8 cellular contexts compared by ENCODE assay signal in the genomic region with DNA sequence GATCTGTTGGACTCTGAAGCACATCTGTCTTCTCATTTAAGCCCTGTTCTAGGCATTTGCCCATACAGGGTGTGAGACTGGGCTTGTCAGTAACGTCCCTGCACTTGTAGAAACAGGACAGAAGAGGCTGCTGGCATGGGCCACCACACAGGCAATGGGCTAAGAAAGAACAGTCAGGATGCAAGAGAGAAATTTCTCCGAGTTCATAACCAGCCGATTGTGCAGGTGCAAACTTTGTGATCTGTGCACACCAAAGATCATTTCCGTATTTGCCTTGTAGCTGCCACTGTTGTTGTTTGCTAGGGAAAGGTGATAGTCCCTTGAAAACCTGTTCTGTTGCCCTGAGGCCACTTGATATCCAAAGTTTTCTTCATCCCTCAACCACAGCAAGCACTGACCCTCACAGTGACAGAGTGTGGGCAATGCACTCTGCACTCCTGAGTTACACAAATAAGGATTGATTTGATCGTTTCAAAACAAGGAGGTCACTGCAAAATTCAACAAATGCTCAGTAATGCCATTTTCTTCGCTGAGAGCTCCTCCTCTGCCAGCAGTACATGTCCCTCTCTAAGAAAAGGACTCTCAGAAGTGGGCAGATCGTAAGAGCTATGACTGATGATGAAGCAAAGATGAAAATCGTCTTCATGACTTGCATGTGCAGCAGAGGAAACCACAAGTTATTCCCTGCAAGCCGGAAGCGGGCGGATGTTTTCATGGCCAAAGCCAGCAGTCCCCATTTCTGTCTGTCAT.
DNase-seq lines count a peak whose midpoint lies in the region; ATAC-seq and TF ChIP-seq lines count a peak whose summit lies in the region.

No MANE protein-coding gene starts in this region.

- peak; percentile 43 for DNase-seq in activated CD4-positive, alpha-beta T cell treated with anti-CD3 and anti-CD28 coated beads for 48 hours
- DNase-seq in activated CD4-positive, alpha-beta T cell treated with anti-CD3 and anti-CD28 coated beads, Interleukin-2, amount 50 U/mL, for 4 hours: no peak
- DNase-seq in SW480 (ENCODE audit: low spot score): peak; percentile 35
- peak; percentile 33 for DNase-seq in coronary artery (ENCODE audit: low spot score)
- DNase-seq in stimulated activated naive CD8-positive, alpha-beta T cell treated with anti-CD3 and anti-CD28 coated beads, Interleukin-15, Interleukin-2, amounts not matched to agents 100 U/mL and 50 U/mL, for 24 hours: no peak
- DNase-seq in COR-L47 (lab: John Stamatoyannopoulos, UW): no peak
- no peak for DNase-seq in DMS79 treated with DMSO at 0.1 percent for 48 hours (lab: John Stamatoyannopoulos, UW)

- no peak overlapping the region for H3K27ac ChIP-seq in coronary artery

- peak; percentile 37 for ATAC-seq in stimulated activated naive CD8-positive, alpha-beta T cell treated with anti-CD3 and anti-CD28 coated beads, Interleukin-15, Interleukin-2, amounts not matched to agents 100 U/mL and 50 U/mL, for 24 hours
- ATAC-seq in GM21390 (IDR thresholded peaks at IDR 0.05; ENCODE audit: unreplicated experiment): no peak

- no peak overlapping the region for H3K4me3 ChIP-seq in coronary artery

- no peak for TF ChIP-seq CTCF in coronary artery (IDR thresholded peaks at IDR 0.05)

Comparison
In these comparisons a context has a peak if more than half of its experiments do, and no peak if none do; other contexts are left out.
1. DNase-seq: peak in activated CD4-positive, alpha-beta T cell treated with anti-CD3 and anti-CD28 coated beads for 48 hours (single experiment), SW480 (single experiment) and coronary artery (single experiment); none in activated CD4-positive, alpha-beta T cell treated with anti-CD3 and anti-CD28 coated beads, Interleukin-2, amount 50 U/mL, for 4 hours (0 of 2), stimulated activated naive CD8-positive, alpha-beta T cell treated with anti-CD3 and anti-CD28 coated beads, Interleukin-15, Interleukin-2, amounts not matched to agents 100 U/mL and 50 U/mL, for 24 hours (single experiment), COR-L47 (single experiment) and DMS79 treated with DMSO at 0.1 percent for 48 hours (single experiment).